Comparison of ENCODE assay signal across 12 cellular contexts in genomic region chr17:63780507-63780906, GRCh38. TPM values are rescaled to one million over a fixed set of nuclear protein-coding genes. Genes with fewer than 3 reads are reported as not detected.
DNase-seq lines count a peak whose midpoint lies in the region; ATAC-seq and TF ChIP-seq lines count a peak whose summit lies in the region.
"Had no signal": no experiment of that assay in that cellular context is flagged by ENCODE, and none has a peak within 500 bp of the region (broad histone marks: within the 10 kb centered on the region; RNA-seq: fewer than 3 reads in every experiment).

No MANE protein-coding gene starts in this region.

- peaks cover 69% of the 10 kb centered on the region for H3K4me1 Mint-ChIP-seq in Calu3 (ENCODE audit: low read depth, unreplicated experiment)

- peaks cover 98% of the 10 kb centered on the region for H3K36me3 ChIP-seq in MG63

- peak overlapping the region; percentile 17 for H3K27ac Mint-ChIP-seq in Calu3 (ENCODE audit: unreplicated experiment)

- no TSS peak for BruUV-seq in Calu3 (replicated peaks; lab: Mats Ljungman, UMichigan)

- no peak overlapping the region for H3K4me3 ChIP-seq in MG63

- DNase-seq in Calu3: peak; percentile 49
- peak; percentile 32 for DNase-seq in NCI-H1436 (lab: John Stamatoyannopoulos, UW)
- DNase-seq in astrocyte of the hippocampus (ENCODE audit: low read depth, low spot score): peak; percentile 13
- DNase-seq in myocyte (ENCODE audit: low read depth): peak; percentile 31
- DNase-seq in MG63: no peak
- DNase-seq in NCI-H2081 (lab: John Stamatoyannopoulos, UW): no peak
- no peak for DNase-seq in NCI-H774 (lab: John Stamatoyannopoulos, UW)
- DNase-seq: DMS 273 treated with DMSO at 0.1 percent for 48 hours; effector CD8-positive, alpha-beta T cell; immature natural killer cell had no signal

- CTCF ChIA-PET in Calu3 (lab: Charles Lee): interaction anchor here (0.8 kb wide), 1 partner anchor 74 kb away, joined by 3 read pairs; no protein-coding TSS in a partner anchor

- H3K27me3 ChIP-seq in MG63: no peaks in the 10 kb centered on the region
- H3K27me3 ChIP-seq: neutrophil had no signal

- H3K9me3 ChIP-seq in MG63: no peaks in the 10 kb centered on the region
- H3K9me3 ChIP-seq: neutrophil had no signal

- no peak for TF ChIP-seq CTCF in Calu3 (IDR thresholded peaks at IDR 0.05; ENCODE audit: unreplicated experiment)

- no peak overlapping the region for H3K4me3 Mint-ChIP-seq in Calu3 (ENCODE audit: low read depth, unreplicated experiment)
- H3K4me3 Mint-ChIP-seq: immature natural killer cell had no signal

- H3K27me3 Mint-ChIP-seq in Calu3 (ENCODE audit: unreplicated experiment): no peaks in the 10 kb centered on the region

- no peaks in the 10 kb centered on the region for H3K9me3 Mint-ChIP-seq in Calu3 (ENCODE audit: low read depth, unreplicated experiment)
- H3K9me3 Mint-ChIP-seq: immature natural killer cell had no signal

- peaks cover 26% of the 10 kb centered on the region for H3K36me3 Mint-ChIP-seq in Calu3 (ENCODE audit: insufficient read depth, unreplicated experiment)

- no peak for ATAC-seq in HG03521 (IDR thresholded peaks at IDR 0.05; ENCODE audit: unreplicated experiment)

- intact Hi-C loops in Calu3 (cut with micrococcal nuclease; ENCODE audit: unreplicated experiment): no loop called here

RNA-seq across cellular contexts. Expression of gene DDX42, which starts 6.5 kb away (rescaled TPM):
- 87.8 and 99.5 TPM in 2 replicates for total RNA-seq in Calu3 (2022)
- total RNA-seq in myocyte: 46.5 and 47.6 TPM in 2 replicates
- 66.7 TPM for polyA plus RNA-seq in myocyte (2012)
- total RNA-seq in MG63 (2014; rRNA removed; shearing (Covaris generic); ENCODE audit: low replicate concordance): 37.7 and 83.3 TPM in 2 replicates

RNA-seq across cellular contexts. Expression of gene CCDC47, which starts 7.1 kb away (rescaled TPM):
- 80.5 and 82.0 TPM in 2 replicates for total RNA-seq in Calu3 (2022)
- 67.8 and 73.3 TPM in 2 replicates for total RNA-seq in myocyte
- polyA plus RNA-seq in myocyte (2012): 47.4 TPM
- total RNA-seq in MG63 (2014; rRNA removed; shearing (Covaris generic); ENCODE audit: low replicate concordance): 49.1 and 92.0 TPM in 2 replicates

RNA-seq across cellular contexts. Expression of gene STRADA, which starts 38.9 kb away (rescaled TPM):
- total RNA-seq in Calu3 (2022): 18.1 and 18.2 TPM in 2 replicates
- total RNA-seq in myocyte: 14.2 and 16.3 TPM in 2 replicates
- 27.9 TPM for polyA plus RNA-seq in myocyte (2012)
- total RNA-seq in MG63 (2014; rRNA removed; shearing (Covaris generic); ENCODE audit: low replicate concordance): 18.7 and 29.0 TPM in 2 replicates

RNA-seq across cellular contexts. Expression of gene PSMC5, which starts 46.7 kb away (rescaled TPM):
- total RNA-seq in Calu3 (2022) (91.4 and 95.1 TPM in 2 replicates), myocyte (36.8 and 50.2 TPM in 2 replicates)
- polyA plus RNA-seq in myocyte (2012): 161 TPM
- total RNA-seq in MG63 (2014; rRNA removed; shearing (Covaris generic); ENCODE audit: low replicate concordance): 116 and 133 TPM in 2 replicates

RNA-seq across cellular contexts. Expression of gene FTSJ3, which starts 47.0 kb away (rescaled TPM):
- total RNA-seq in Calu3 (2022): 43.3 and 46.0 TPM in 2 replicates
- total RNA-seq in myocyte: 27.9 and 49.9 TPM in 2 replicates
- 32.9 TPM for polyA plus RNA-seq in myocyte (2012)
- 33.3 and 58.6 TPM in 2 replicates for total RNA-seq in MG63 (2014; rRNA removed; shearing (Covaris generic); ENCODE audit: low replicate concordance)

Comparison
In these comparisons a context has a peak if more than half of its experiments do, and no peak if none do; other contexts are left out.
1. DNase-seq: peak in Calu3 (single experiment), NCI-H1436 (single experiment), astrocyte of the hippocampus (single experiment) and myocyte (single experiment); none in MG63 (single experiment), NCI-H2081 (0 of 2) and NCI-H774 (single experiment).